9 cellular contexts compared by ENCODE assay signal in the genomic region with DNA sequence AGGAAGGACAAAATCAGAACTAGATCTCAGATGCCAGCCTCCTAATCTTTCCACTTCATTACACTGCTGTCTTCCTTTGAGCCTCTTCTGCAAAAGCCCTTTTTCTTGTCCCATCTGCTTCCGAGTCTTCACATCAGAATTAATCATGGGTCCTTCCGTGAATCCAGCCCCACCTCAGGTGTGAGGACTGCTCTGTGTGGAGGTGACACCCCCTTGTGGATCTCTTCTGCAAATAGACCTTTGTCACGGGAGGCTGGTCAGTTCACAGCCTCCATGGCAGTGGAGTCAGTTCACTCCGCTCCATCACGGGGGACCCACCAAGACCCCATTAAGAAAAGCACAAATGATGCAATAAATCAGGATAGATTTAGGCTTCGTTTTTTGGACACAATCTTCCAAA.
DNase-seq lines count a peak whose midpoint lies in the region; ATAC-seq and TF ChIP-seq lines count a peak whose summit lies in the region.
"Had no signal": no experiment of that assay in that cellular context is flagged by ENCODE, and none has a peak within 500 bp of the region (broad histone marks: within the 10 kb centered on the region; RNA-seq: fewer than 3 reads in every experiment).

No MANE protein-coding gene starts in this region.

- no peak overlapping the region for H3K27ac ChIP-seq in ovary

- TF ChIP-seq EP300 in ovary (IDR thresholded peaks at IDR 0.05): no peak

- no peak for TF ChIP-seq CTCF in ovary (IDR thresholded peaks at IDR 0.05)

- peaks cover 3% of the 10 kb centered on the region for H3K4me1 ChIP-seq in ovary (ENCODE audit: insufficient read depth)

- H3K27me3 ChIP-seq in ovary: no peaks in the 10 kb centered on the region

- peak; percentile 37 for DNase-seq in D341Med (ENCODE audit: low spot score)
- peak; percentile 3 for DNase-seq in HCEC 1CT
- DNase-seq in amniotic epithelial cell (ENCODE audit: low read depth): peak; percentile 10
- peak; percentile 41 for DNase-seq in left kidney (ENCODE audit: low read depth, low spot score)
- DNase-seq in ovary: no peak
- DNase-seq in GF-D8 (lab: John Stamatoyannopoulos, UW): no peak

- H3K36me3 ChIP-seq in ovary: no peaks in the 10 kb centered on the region

- TF ChIP-seq POLR2A in ovary (IDR thresholded peaks at IDR 0.05): no peak

- intact Hi-C loops in ovary (cut with DNase I): no loop called here

- H3K9me3 ChIP-seq in ovary: no peaks in the 10 kb centered on the region

- no peak overlapping the region for H3K4me3 ChIP-seq in ovary

- ATAC-seq in HG03469 (IDR thresholded peaks at IDR 0.05; ENCODE audit: unreplicated experiment) (no peak), HG02623 (IDR thresholded peaks at IDR 0.05; ENCODE audit: unreplicated experiment) (no peak)
- ATAC-seq: naive thymus-derived CD8-positive, alpha-beta T cell had no signal

- WGBS in ovary, 3 donors: 79 to 90% (median 84%) methylated on average over 6 of the region's 6 CpGs

Comparison
In these comparisons a context has a peak if more than half of its experiments do, and no peak if none do; other contexts are left out.
1. DNase-seq: peak in D341Med (single experiment), HCEC 1CT (single experiment), amniotic epithelial cell (single experiment) and left kidney (single experiment); none in ovary (0 of 5) and GF-D8 (single experiment).